In the genomic region with DNA sequence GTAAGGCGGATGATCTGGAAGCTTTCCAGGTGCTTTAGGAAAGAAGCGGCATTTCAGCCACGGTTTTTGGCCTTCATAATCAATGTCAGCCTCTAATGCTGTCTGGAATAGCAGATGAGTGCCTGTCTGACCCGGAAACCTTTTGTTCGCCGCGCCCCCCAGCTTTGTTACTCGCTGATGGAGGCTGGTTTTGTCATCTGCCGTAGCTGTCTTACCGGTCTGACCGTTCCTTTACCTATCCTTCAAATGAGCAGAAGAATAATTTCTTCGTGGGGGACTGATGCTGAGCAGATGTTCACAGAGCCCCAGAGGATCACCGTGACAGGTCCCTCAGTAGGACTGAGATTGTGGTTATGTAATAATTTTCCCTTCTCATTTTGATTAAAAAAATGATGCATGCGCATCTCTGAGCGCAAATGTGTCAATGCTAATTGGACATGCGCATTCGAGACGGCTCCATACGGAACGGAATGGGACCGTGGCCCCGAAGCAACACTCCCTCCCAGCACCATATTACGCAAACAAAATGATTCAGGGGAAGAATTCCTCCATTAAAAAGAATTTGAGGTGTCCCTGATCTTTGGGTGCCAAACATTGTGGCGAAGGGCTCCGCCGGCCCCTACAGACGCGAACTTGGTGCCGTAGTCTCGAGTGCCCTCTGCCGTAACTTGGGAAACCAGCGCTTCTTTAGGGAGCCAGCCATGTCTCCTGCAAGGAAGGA, we compare ENCODE assay signal across 7 cellular contexts. TPM values are rescaled to one million over a fixed set of nuclear protein-coding genes. Genes with fewer than 3 reads are reported as not detected.
DNase-seq lines count a peak whose midpoint lies in the region; ATAC-seq and TF ChIP-seq lines count a peak whose summit lies in the region.

No MANE protein-coding gene starts in this region.

- CTCF ChIA-PET in activated CD4-positive, alpha-beta memory T cell treated with anti-CD3 and anti-CD28 coated beads for 36 hours (lab: Charles Lee) = interaction anchor here (8.4 kb wide), 1 partner anchor 129 kb away, joined by 72 read pairs; no protein-coding TSS in a partner anchor

- peak overlapping the region; percentile 44 for H3K4me3 Mint-ChIP-seq in activated CD4-positive, alpha-beta memory T cell treated with anti-CD3 and anti-CD28 coated beads for 36 hours
- H3K4me3 Mint-ChIP-seq in nephron progenitor cell = peak overlapping the region; percentile 76

- POLR2A ChIA-PET in activated CD4-positive, alpha-beta memory T cell treated with anti-CD3 and anti-CD28 coated beads for 36 hours (lab: Charles Lee) = no interaction called here

- H3K27me3 Mint-ChIP-seq in activated CD4-positive, alpha-beta memory T cell treated with anti-CD3 and anti-CD28 coated beads for 36 hours = peaks cover 29% of the 10 kb centered on the region
- H3K27me3 Mint-ChIP-seq in nephron progenitor cell (ENCODE audit: low read depth, poor library complexity) = peaks cover 89% of the 10 kb centered on the region

- peak; percentile 88 for DNase-seq in G401 (ENCODE audit: low spot score)
- peak; percentile 30 for DNase-seq in M059J (ENCODE audit: low read depth)
- DNase-seq in activated CD4-positive, alpha-beta memory T cell treated with anti-CD3 and anti-CD28 coated beads for 36 hours = peak; percentile 45
- DNase-seq in fibroblast of villous mesenchyme (ENCODE audit: low read depth) = peak; percentile 67
- DNase-seq in nephron progenitor cell = peak; percentile 56

- peak overlapping the region; percentile 65 for H3K4me3 ChIP-seq in fibroblast of villous mesenchyme (ENCODE audit: low read depth, low read length)

- ATAC-seq in HG02759 (IDR thresholded peaks at IDR 0.05; ENCODE audit: unreplicated experiment) (no peak), HG02588 (IDR thresholded peaks at IDR 0.05; ENCODE audit: unreplicated experiment) (no peak)

- H3K27ac Mint-ChIP-seq in activated CD4-positive, alpha-beta memory T cell treated with anti-CD3 and anti-CD28 coated beads for 36 hours = no peak overlapping the region
- H3K27ac Mint-ChIP-seq in nephron progenitor cell = no peak overlapping the region

- TF ChIP-seq CTCF in fibroblast of villous mesenchyme (IDR thresholded peaks at IDR 0.05; ENCODE audit: insufficient read depth, low read depth, low read length) (peak; percentile 79), nephron progenitor cell (IDR thresholded peaks at IDR 0.05) (peak; percentile 65)

- H3K4me1 Mint-ChIP-seq in activated CD4-positive, alpha-beta memory T cell treated with anti-CD3 and anti-CD28 coated beads for 36 hours (ENCODE audit: low read depth) = peaks cover 9% of the 10 kb centered on the region
- peaks cover 8% of the 10 kb centered on the region for H3K4me1 Mint-ChIP-seq in nephron progenitor cell

- in situ Hi-C loops in G401 (cut with HindIII; ENCODE audit: low sequenced_read_pairs) = no loop called here

- H3K36me3 Mint-ChIP-seq in activated CD4-positive, alpha-beta memory T cell treated with anti-CD3 and anti-CD28 coated beads for 36 hours = no peaks in the 10 kb centered on the region
- H3K36me3 Mint-ChIP-seq in nephron progenitor cell (ENCODE audit: low read depth) = no peaks in the 10 kb centered on the region

- no peaks in the 10 kb centered on the region for H3K9me3 Mint-ChIP-seq in activated CD4-positive, alpha-beta memory T cell treated with anti-CD3 and anti-CD28 coated beads for 36 hours
- no peaks in the 10 kb centered on the region for H3K9me3 Mint-ChIP-seq in nephron progenitor cell

- intact Hi-C loops in activated CD4-positive, alpha-beta memory T cell treated with anti-CD3 and anti-CD28 coated beads for 36 hours (cut with micrococcal nuclease) = loop anchor here (1.0 to 5.0 kb wide), 4 partner anchors 63 to 699 kb away; no protein-coding TSS in a partner anchor

RNA-seq across cellular contexts. Expression of a gene that starts 27.6 kb away (rescaled TPM):
- not detected in 2 replicates for total RNA-seq in G401 (2014; rRNA removed; shearing (Covaris generic))
- not detected in 2 replicates for total RNA-seq in M059J (2014; rRNA removed; shearing (Covaris generic))
- total RNA-seq in activated CD4-positive, alpha-beta memory T cell treated with anti-CD3 and anti-CD28 coated beads for 36 hours = not detected
- total RNA-seq in fibroblast of villous mesenchyme = not detected in 2 replicates

RNA-seq across cellular contexts. Expression of a gene that starts 51.0 kb away (rescaled TPM):
- total RNA-seq in G401 (2014; rRNA removed; shearing (Covaris generic)) = 2,570 and 3,194 TPM in 2 replicates
- 1,019 and 1,223 TPM in 2 replicates for total RNA-seq in M059J (2014; rRNA removed; shearing (Covaris generic))
- total RNA-seq in activated CD4-positive, alpha-beta memory T cell treated with anti-CD3 and anti-CD28 coated beads for 36 hours = 1,000 to 10,000 TPM; 2,483 to 2,592 TPM
- total RNA-seq in fibroblast of villous mesenchyme = 926 and 1,000 TPM in 2 replicates

Comparison
In these comparisons a context has a peak if more than half of its experiments do, and no peak if none do; other contexts are left out.
1. DNase-seq: peak in every context shown above with its lines; median percentile 88 in G401; 67 in fibroblast of villous mesenchyme; 56 in nephron progenitor cell; 45 in activated CD4-positive, alpha-beta memory T cell treated with anti-CD3 and anti-CD28 coated beads for 36 hours; 30 in M059J.